Comparison of ENCODE assay signal across 17 cellular contexts in genomic region chr13:112625698-112626097, GRCh38. TPM values are rescaled to one million over a fixed set of nuclear protein-coding genes. Genes with fewer than 3 reads are reported as not detected.
A peak's percentile ranks its signal among the peaks of the same experiment; 100 is the strongest.
DNase-seq lines count a peak whose midpoint lies in the region; ATAC-seq and TF ChIP-seq lines count a peak whose summit lies in the region.
"Had no signal": no experiment of that assay in that cellular context is flagged by ENCODE, and none has a peak within 500 bp of the region (broad histone marks: within the 10 kb centered on the region; RNA-seq: fewer than 3 reads in every experiment).

No MANE protein-coding gene starts in this region.

- H3K27ac Mint-ChIP-seq in stimulated activated naive CD8-positive, alpha-beta T cell treated with anti-CD3 and anti-CD28 coated beads, Interleukin-15, amount 100 ng/mL, for 72 hours, result no peak overlapping the region
- H3K27ac Mint-ChIP-seq in chondrocyte (ENCODE audit: unreplicated experiment), result no peak overlapping the region
- H3K27ac Mint-ChIP-seq: CD8-positive, alpha-beta memory T cell; HFFc6 had no signal

- H3K27me3 ChIP-seq in BLaER1 (no peaks in the 10 kb centered on the region), neuronal stem cell (ENCODE audit: control insufficient read depth in 3 of 3, insufficient read depth in 3 of 3, low read depth in 1 of 3, low read length in 3 of 3) (peaks cover 0 to 40% (median 0%) of the 10 kb centered on the region in 3 experiments), aorta (ENCODE audit: control insufficient read depth in 1 of 2, insufficient read depth in 2 of 2, low read length in 1 of 2) (no peaks in the 10 kb centered on the region)

- H4K91ac ChIP-seq in neuronal stem cell (ENCODE audit: low read depth, low read length, poor library complexity), result no peak overlapping the region

- H3K27ac ChIP-seq in BLaER1 (peak overlapping the region; percentile 71), neuronal stem cell (replicated peaks; ENCODE audit: low read length) (no peak overlapping the region), aorta (ENCODE audit: low read depth in 1 of 2, low read length in 2 of 2) (no peak overlapping the region)

- H3K9ac ChIP-seq in BLaER1 (peak overlapping the region; percentile 42; the same call in 1 of the 2 replicates), neuronal stem cell (ENCODE audit: low read depth, low read length, poor library complexity) (no peak overlapping the region)

- peak overlapping the region; percentile 52 for H3K18ac ChIP-seq in neuronal stem cell (ENCODE audit: low read length)

- no peaks in the 10 kb centered on the region for H3K9me3 Mint-ChIP-seq in stimulated activated naive CD8-positive, alpha-beta T cell treated with anti-CD3 and anti-CD28 coated beads, Interleukin-15, amount 100 ng/mL, for 72 hours
- H3K9me3 Mint-ChIP-seq in chondrocyte (ENCODE audit: low read depth), result no peaks in the 10 kb centered on the region
- H3K9me3 Mint-ChIP-seq: CD8-positive, alpha-beta memory T cell; HFFc6 had no signal

- no peak overlapping the region for H2BK120ac ChIP-seq in neuronal stem cell (ENCODE audit: low read depth, low read length)

- H3K4me2 ChIP-seq in BLaER1 (peak overlapping the region; percentile 73), neuronal stem cell (ENCODE audit: insufficient read depth, low read length, poor library complexity, severe bottlenecking) (no peak overlapping the region)

- H3K36me3 Mint-ChIP-seq in chondrocyte (ENCODE audit: low read depth), result no peaks in the 10 kb centered on the region
- H3K36me3 Mint-ChIP-seq: CD8-positive, alpha-beta memory T cell had no signal

- intact Hi-C loops in aorta (cut with DNase I), result no loop called here

- no peak overlapping the region for H2BK5ac ChIP-seq in neuronal stem cell (ENCODE audit: low read length)

- H2BK15ac ChIP-seq in neuronal stem cell (ENCODE audit: low read length), result peak overlapping the region; percentile 21

- no peaks in the 10 kb centered on the region for H3K36me3 ChIP-seq in BLaER1
- no peaks in the 10 kb centered on the region for H3K36me3 ChIP-seq in neuronal stem cell (replicated peaks in 1 of 2; ENCODE audit: control insufficient read depth in 2 of 2, insufficient read depth in 2 of 2, low read length in 2 of 2)
- no peaks in the 10 kb centered on the region for H3K36me3 ChIP-seq in aorta (ENCODE audit: control insufficient read depth in 1 of 2, insufficient read depth in 2 of 2, low read length in 1 of 2)
- H3K36me3 ChIP-seq: BE2C had no signal

- WGBS in neuronal stem cell (ENCODE audit: extremely low coverage in 2 of 2, insufficient read length in 2 of 2, insufficient replicate concordance in 1 of 2), 2 donors, result no CpG with 5 or more reads among the region's 8 CpGs
- WGBS in aorta, 2 donors, result 79% methylated on average over 8 of the region's 8 CpGs

- no peaks in the 10 kb centered on the region for H3K9me3 ChIP-seq in BLaER1
- H3K9me3 ChIP-seq in neuronal stem cell (replicated peaks in 1 of 2; ENCODE audit: control insufficient read depth in 2 of 2, insufficient read depth in 1 of 2, low read depth in 1 of 2, low read length in 2 of 2), result no peaks in the 10 kb centered on the region
- no peaks in the 10 kb centered on the region for H3K9me3 ChIP-seq in aorta (ENCODE audit: control insufficient read depth, low read length)
- H3K9me3 ChIP-seq: BE2C, Caco-2 had no signal

- H3K4ac ChIP-seq in neuronal stem cell (ENCODE audit: low read length), result no peak overlapping the region

- no peak overlapping the region for H3K23ac ChIP-seq in neuronal stem cell (ENCODE audit: low read depth, low read length, poor library complexity)

- H3K79me1 ChIP-seq in neuronal stem cell (ENCODE audit: low read depth, low read length), result no peaks in the 10 kb centered on the region

- no peak overlapping the region for H2AK5ac ChIP-seq in neuronal stem cell (ENCODE audit: low read depth, low read length)

- H3K27me3 Mint-ChIP-seq in stimulated activated naive CD8-positive, alpha-beta T cell treated with anti-CD3 and anti-CD28 coated beads, Interleukin-15, amount 100 ng/mL, for 72 hours, result peaks cover 25% of the 10 kb centered on the region
- peaks cover 44% of the 10 kb centered on the region for H3K27me3 Mint-ChIP-seq in chondrocyte (ENCODE audit: low read depth)

- H3K4me3 ChIP-seq in BLaER1 (no peak overlapping the region), neuronal stem cell (ENCODE audit: low read length in 2 of 2) (no peak overlapping the region), aorta (ENCODE audit: low read length in 2 of 2) (no peak overlapping the region)

- peak; percentile 22 for ATAC-seq in aorta (ENCODE audit: low FRiP score)
- no peak for ATAC-seq in stimulated activated naive CD8-positive, alpha-beta T cell treated with anti-CD3 and anti-CD28 coated beads, Interleukin-15, amount 100 ng/mL, for 72 hours

- DNase-seq in islet precursor cell, result peak; percentile 32
- no peak for DNase-seq in neuronal stem cell (ENCODE audit: low spot score)
- no peak for DNase-seq in aorta
- no peak for DNase-seq in stimulated activated naive CD8-positive, alpha-beta T cell treated with anti-CD3 and anti-CD28 coated beads, Interleukin-15, amount 100 ng/mL, for 72 hours
- no peak for DNase-seq in activated T-cell treated with anti-CD3 and anti-CD28 coated beads, Interleukin-2, amount 50 U/mL, for 1 hour
- no peak for DNase-seq in chondrocyte (ENCODE audit: low spot score)
- DNase-seq: 8988T; BE2C; Caco-2; CD8-positive, alpha-beta memory T cell; DMS53; GF-D8; HCEC 1CT; HFFc6; IMR-90; KG1 had no signal

- no peak for TF ChIP-seq CTCF in chondrocyte (IDR thresholded peaks at IDR 0.05)

- no peaks in the 10 kb centered on the region for H4K20me1 ChIP-seq in BLaER1

- H3K4me3 Mint-ChIP-seq in stimulated activated naive CD8-positive, alpha-beta T cell treated with anti-CD3 and anti-CD28 coated beads, Interleukin-15, amount 100 ng/mL, for 72 hours, result no peak overlapping the region
- H3K4me3 Mint-ChIP-seq in chondrocyte (ENCODE audit: unreplicated experiment), result no peak overlapping the region
- H3K4me3 Mint-ChIP-seq: CD8-positive, alpha-beta memory T cell; HFFc6 had no signal

- H2AFZ ChIP-seq in neuronal stem cell (ENCODE audit: low read length), result no peak overlapping the region

- no peaks in the 10 kb centered on the region for H3K4me1 Mint-ChIP-seq in stimulated activated naive CD8-positive, alpha-beta T cell treated with anti-CD3 and anti-CD28 coated beads, Interleukin-15, amount 100 ng/mL, for 72 hours
- H3K4me1 Mint-ChIP-seq in chondrocyte (ENCODE audit: low read depth), result no peaks in the 10 kb centered on the region
- H3K4me1 Mint-ChIP-seq: CD8-positive, alpha-beta memory T cell had no signal

- peak overlapping the region; percentile 25 for H3K14ac ChIP-seq in neuronal stem cell (ENCODE audit: low read length)

- H2BK12ac ChIP-seq in neuronal stem cell (ENCODE audit: low read length), result no peak overlapping the region

- peaks cover 45% of the 10 kb centered on the region for H3K4me1 ChIP-seq in BLaER1
- H3K4me1 ChIP-seq in neuronal stem cell (ENCODE audit: control insufficient read depth in 2 of 2, insufficient read depth in 1 of 2, low read depth in 1 of 2, low read length in 2 of 2), result no peaks in the 10 kb centered on the region
- no peaks in the 10 kb centered on the region for H3K4me1 ChIP-seq in aorta (ENCODE audit: control insufficient read depth in 1 of 2, insufficient read depth in 2 of 2, low read length in 2 of 2)
- H3K4me1 ChIP-seq: BE2C, Caco-2 had no signal

- H4K8ac ChIP-seq in neuronal stem cell (ENCODE audit: low read depth, low read length), result no peak overlapping the region

RNA-seq across cellular contexts. Expression of gene TUBGCP3, which starts 37.7 kb away (rescaled TPM):
- polyA plus RNA-seq in neuronal stem cell (2013, experiment 1 of 2), result 25.6 TPM
- polyA plus RNA-seq in neuronal stem cell (2013, experiment 2 of 2), result 26.2 TPM
- total RNA-seq in aorta, result 10 to 100 TPM; 34.7 to 45.9 TPM
- 10 to 100 TPM in 1 of 2 donors, 1 to 10 TPM in 1; 3.6 to 20.2 TPM for polyA plus RNA-seq in aorta
- total RNA-seq in chondrocyte, result 16.3 to 32.4 TPM (median 18.5 TPM) in 3 replicates
